In the genomic region with DNA sequence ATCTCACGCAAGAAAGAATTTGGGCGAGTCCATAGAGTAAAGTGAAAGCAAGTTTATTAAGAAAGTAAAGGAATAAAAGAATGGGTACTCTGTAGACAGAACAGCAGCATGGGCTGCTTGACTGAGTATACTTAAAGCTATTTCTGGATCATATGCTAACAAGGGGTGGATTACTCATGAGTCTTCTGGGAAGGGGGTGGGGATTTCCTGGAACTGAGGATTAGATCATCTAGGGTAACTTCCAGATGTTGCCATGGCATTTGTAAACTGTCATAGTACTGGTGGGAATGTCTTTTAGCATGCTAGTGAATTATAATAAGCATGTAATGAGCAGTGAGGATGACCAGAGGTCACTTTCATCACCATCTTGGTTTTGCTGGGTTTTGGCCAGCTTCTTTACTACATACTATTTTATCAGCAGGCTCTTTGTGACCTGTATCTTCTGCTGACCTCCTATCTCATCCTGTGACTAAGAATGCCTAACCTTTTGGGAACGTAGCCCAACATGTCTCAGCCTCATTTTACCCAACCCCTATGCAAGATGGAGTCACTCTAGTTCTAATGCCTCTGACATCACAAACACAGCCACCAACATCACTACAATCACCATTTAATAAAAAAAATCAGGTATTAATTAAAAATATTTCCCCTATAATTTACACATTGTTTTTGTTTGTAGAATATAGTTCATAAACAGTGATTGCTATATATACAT, we compare ENCODE assay signal across 13 cellular contexts.
DNase-seq lines count a peak whose midpoint lies in the region; ATAC-seq and TF ChIP-seq lines count a peak whose summit lies in the region.
"Had no signal": no experiment of that assay in that cellular context is flagged by ENCODE, and none has a peak within 500 bp of the region (broad histone marks: within the 10 kb centered on the region; RNA-seq: fewer than 3 reads in every experiment).

No MANE protein-coding gene starts in this region.

- H3K27me3 ChIP-seq in right atrium auricular region: no peaks in the 10 kb centered on the region

- intact Hi-C loops in activated CD4-positive, alpha-beta T cell treated with anti-CD3 and anti-CD28 coated beads, Interleukin-2, amount 10 ng/mL, durations not matched to agents 24 days and 14 days (cut with micrococcal nuclease): no loop called here
- intact Hi-C loops in activated T-helper 1 cell treated with anti-CD3 and anti-CD28 coated beads, Interleukin-12 subunit alpha, Interleukin-12 subunit beta, Interleukin-2, Interleukin-4 antibody, amounts not matched to agents 30 ng/mL and 10 ng/mL and 1 ng/mL, durations not matched to agents 14 hours and 24 hours and 36 hours (cut with micrococcal nuclease): no loop called here

- peaks cover 0 to 3% of the 10 kb centered on the region in 2 donors for H3K4me1 ChIP-seq in right atrium auricular region

- H3K27ac Mint-ChIP-seq in activated CD4-positive, alpha-beta T cell treated with anti-CD3 and anti-CD28 coated beads, Interleukin-2, amount 10 ng/mL, durations not matched to agents 24 days and 14 days: no peak overlapping the region
- H3K27ac Mint-ChIP-seq in activated T-helper 1 cell treated with anti-CD3 and anti-CD28 coated beads, Interleukin-12 subunit alpha, Interleukin-12 subunit beta, Interleukin-2, Interleukin-4 antibody, amounts not matched to agents 30 ng/mL and 10 ng/mL and 1 ng/mL, durations not matched to agents 14 hours and 24 hours and 36 hours: peak overlapping the region; percentile 33
- no peak overlapping the region for H3K27ac Mint-ChIP-seq in stimulated activated naive CD8-positive, alpha-beta T cell treated with anti-CD3 and anti-CD28 coated beads, Interleukin-15, amount 100 ng/mL, for 72 hours
- no peak overlapping the region for H3K27ac Mint-ChIP-seq in endothelial cell (ENCODE audit: unreplicated experiment)
- H3K27ac Mint-ChIP-seq: CD4-positive, CD25-positive, alpha-beta regulatory T cell; GM23338; nephron progenitor cell had no signal

- H3K4me3 ChIP-seq in right atrium auricular region: no peak overlapping the region
- H3K4me3 ChIP-seq: GM23338 had no signal

- no peaks in the 10 kb centered on the region for H3K36me3 Mint-ChIP-seq in activated CD4-positive, alpha-beta T cell treated with anti-CD3 and anti-CD28 coated beads, Interleukin-2, amount 10 ng/mL, durations not matched to agents 24 days and 14 days (ENCODE audit: low read depth)
- H3K36me3 Mint-ChIP-seq in activated T-helper 1 cell treated with anti-CD3 and anti-CD28 coated beads, Interleukin-12 subunit alpha, Interleukin-12 subunit beta, Interleukin-2, Interleukin-4 antibody, amounts not matched to agents 30 ng/mL and 10 ng/mL and 1 ng/mL, durations not matched to agents 14 hours and 24 hours and 36 hours (ENCODE audit: low read depth): no peaks in the 10 kb centered on the region
- no peaks in the 10 kb centered on the region for H3K36me3 Mint-ChIP-seq in endothelial cell (ENCODE audit: low read depth, unreplicated experiment)
- H3K36me3 Mint-ChIP-seq: CD4-positive, CD25-positive, alpha-beta regulatory T cell had no signal

- no peaks in the 10 kb centered on the region for H3K36me3 ChIP-seq in right atrium auricular region

- H3K9me3 ChIP-seq in right atrium auricular region: no peaks in the 10 kb centered on the region

- TF ChIP-seq CTCF in right atrium auricular region (IDR thresholded peaks at IDR 0.05) (no peak), endothelial cell (IDR thresholded peaks at IDR 0.05; ENCODE audit: unreplicated experiment) (no peak)

- DNase-seq in activated CD4-positive, alpha-beta T cell treated with anti-CD3 and anti-CD28 coated beads, Interleukin-2, amount 10 ng/mL, durations not matched to agents 24 days and 14 days: peak; percentile 60
- DNase-seq in activated CD4-positive, alpha-beta T cell treated with anti-CD3 and anti-CD28 coated beads for 4 hours: no peak
- DNase-seq in activated T-helper 1 cell treated with anti-CD3 and anti-CD28 coated beads, Interleukin-12 subunit alpha, Interleukin-12 subunit beta, Interleukin-2, Interleukin-4 antibody, amounts not matched to agents 30 ng/mL and 10 ng/mL and 1 ng/mL, durations not matched to agents 14 hours and 24 hours and 36 hours (ENCODE audit: low spot score): peak; percentile 0
- DNase-seq in right atrium auricular region (ENCODE audit: low spot score) (peak; percentile 72), endothelial cell (ENCODE audit: low spot score) (no peak), NCI-H1105 treated with DMSO at 0.1 percent for 48 hours (lab: John Stamatoyannopoulos, UW) (no peak)
- DNase-seq in stimulated activated naive CD8-positive, alpha-beta T cell treated with anti-CD3 and anti-CD28 coated beads, Interleukin-15, amount 100 ng/mL, for 72 hours: peak in 1 of 2 donors; percentile 21
- DNase-seq: activated naive CD4-positive, alpha-beta T cell treated with anti-CD3 and anti-CD28 coated beads, Interleukin-2, amount 50 U/mL, for 16 hours; NCI-H69; nephron progenitor cell had no signal

- peak overlapping the region in 1 of 2 donors; percentile 61 for H3K27ac ChIP-seq in right atrium auricular region

- ATAC-seq in stimulated activated naive CD8-positive, alpha-beta T cell treated with anti-CD3 and anti-CD28 coated beads, Interleukin-15, amount 100 ng/mL, for 72 hours: peak; percentile 48
- no peak for ATAC-seq in HG03025 (IDR thresholded peaks at IDR 0.05; ENCODE audit: low FRiP score, unreplicated experiment)
- ATAC-seq: GM23338 had no signal

- no peaks in the 10 kb centered on the region for H3K4me1 Mint-ChIP-seq in activated CD4-positive, alpha-beta T cell treated with anti-CD3 and anti-CD28 coated beads, Interleukin-2, amount 10 ng/mL, durations not matched to agents 24 days and 14 days
- peaks cover 6% of the 10 kb centered on the region for H3K4me1 Mint-ChIP-seq in activated T-helper 1 cell treated with anti-CD3 and anti-CD28 coated beads, Interleukin-12 subunit alpha, Interleukin-12 subunit beta, Interleukin-2, Interleukin-4 antibody, amounts not matched to agents 30 ng/mL and 10 ng/mL and 1 ng/mL, durations not matched to agents 14 hours and 24 hours and 36 hours (ENCODE audit: low read depth)
- H3K4me1 Mint-ChIP-seq in stimulated activated naive CD8-positive, alpha-beta T cell treated with anti-CD3 and anti-CD28 coated beads, Interleukin-15, amount 100 ng/mL, for 72 hours: peaks cover 7% of the 10 kb centered on the region
- H3K4me1 Mint-ChIP-seq in endothelial cell (ENCODE audit: unreplicated experiment): no peaks in the 10 kb centered on the region
- H3K4me1 Mint-ChIP-seq: CD4-positive, CD25-positive, alpha-beta regulatory T cell had no signal

- H3K4me3 Mint-ChIP-seq in activated CD4-positive, alpha-beta T cell treated with anti-CD3 and anti-CD28 coated beads, Interleukin-2, amount 10 ng/mL, durations not matched to agents 24 days and 14 days: no peak overlapping the region
- H3K4me3 Mint-ChIP-seq in activated T-helper 1 cell treated with anti-CD3 and anti-CD28 coated beads, Interleukin-12 subunit alpha, Interleukin-12 subunit beta, Interleukin-2, Interleukin-4 antibody, amounts not matched to agents 30 ng/mL and 10 ng/mL and 1 ng/mL, durations not matched to agents 14 hours and 24 hours and 36 hours: no peak overlapping the region
- H3K4me3 Mint-ChIP-seq in stimulated activated naive CD8-positive, alpha-beta T cell treated with anti-CD3 and anti-CD28 coated beads, Interleukin-15, amount 100 ng/mL, for 72 hours: no peak overlapping the region
- no peak overlapping the region for H3K4me3 Mint-ChIP-seq in endothelial cell (ENCODE audit: unreplicated experiment)
- H3K4me3 Mint-ChIP-seq: CD4-positive, CD25-positive, alpha-beta regulatory T cell; GM23338; nephron progenitor cell had no signal

- no peaks in the 10 kb centered on the region for H3K9me3 Mint-ChIP-seq in activated CD4-positive, alpha-beta T cell treated with anti-CD3 and anti-CD28 coated beads, Interleukin-2, amount 10 ng/mL, durations not matched to agents 24 days and 14 days
- H3K9me3 Mint-ChIP-seq in activated T-helper 1 cell treated with anti-CD3 and anti-CD28 coated beads, Interleukin-12 subunit alpha, Interleukin-12 subunit beta, Interleukin-2, Interleukin-4 antibody, amounts not matched to agents 30 ng/mL and 10 ng/mL and 1 ng/mL, durations not matched to agents 14 hours and 24 hours and 36 hours: no peaks in the 10 kb centered on the region
- peaks cover 0 to 6% of the 10 kb centered on the region in 2 donors for H3K9me3 Mint-ChIP-seq in stimulated activated naive CD8-positive, alpha-beta T cell treated with anti-CD3 and anti-CD28 coated beads, Interleukin-15, amount 100 ng/mL, for 72 hours
- H3K9me3 Mint-ChIP-seq in endothelial cell (ENCODE audit: unreplicated experiment): no peaks in the 10 kb centered on the region
- H3K9me3 Mint-ChIP-seq: nephron progenitor cell had no signal

- no peaks in the 10 kb centered on the region for H3K27me3 Mint-ChIP-seq in activated CD4-positive, alpha-beta T cell treated with anti-CD3 and anti-CD28 coated beads, Interleukin-2, amount 10 ng/mL, durations not matched to agents 24 days and 14 days
- no peaks in the 10 kb centered on the region for H3K27me3 Mint-ChIP-seq in activated T-helper 1 cell treated with anti-CD3 and anti-CD28 coated beads, Interleukin-12 subunit alpha, Interleukin-12 subunit beta, Interleukin-2, Interleukin-4 antibody, amounts not matched to agents 30 ng/mL and 10 ng/mL and 1 ng/mL, durations not matched to agents 14 hours and 24 hours and 36 hours (ENCODE audit: insufficient read depth)
- H3K27me3 Mint-ChIP-seq in stimulated activated naive CD8-positive, alpha-beta T cell treated with anti-CD3 and anti-CD28 coated beads, Interleukin-15, amount 100 ng/mL, for 72 hours: no peaks in the 10 kb centered on the region
- H3K27me3 Mint-ChIP-seq in endothelial cell (ENCODE audit: unreplicated experiment): no peaks in the 10 kb centered on the region
- H3K27me3 Mint-ChIP-seq: CD4-positive, CD25-positive, alpha-beta regulatory T cell had no signal

Comparison
In these comparisons a context has a peak if more than half of its experiments do, and no peak if none do; other contexts are left out.
1. DNase-seq: peak in activated CD4-positive, alpha-beta T cell treated with anti-CD3 and anti-CD28 coated beads, Interleukin-2, amount 10 ng/mL, durations not matched to agents 24 days and 14 days (single experiment), activated T-helper 1 cell treated with anti-CD3 and anti-CD28 coated beads, Interleukin-12 subunit alpha, Interleukin-12 subunit beta, Interleukin-2, Interleukin-4 antibody, amounts not matched to agents 30 ng/mL and 10 ng/mL and 1 ng/mL, durations not matched to agents 14 hours and 24 hours and 36 hours (single experiment) and right atrium auricular region (single experiment); none in activated CD4-positive, alpha-beta T cell treated with anti-CD3 and anti-CD28 coated beads for 4 hours (0 of 2), endothelial cell (single experiment) and NCI-H1105 treated with DMSO at 0.1 percent for 48 hours (single experiment).